Comparison of ENCODE assay signal across 11 cellular contexts in genomic region chr1:63321061-63321787, GRCh38. TPM values are rescaled to one million over a fixed set of nuclear protein-coding genes. Genes with fewer than 3 reads are reported as not detected.
DNase-seq lines count a peak whose midpoint lies in the region; ATAC-seq and TF ChIP-seq lines count a peak whose summit lies in the region.
"Had no signal": no experiment of that assay in that cellular context is flagged by ENCODE, and none has a peak within 500 bp of the region (broad histone marks: within the 10 kb centered on the region; RNA-seq: fewer than 3 reads in every experiment).

No MANE protein-coding gene starts in this region.

- CTCF ChIA-PET in T-cell (lab: Charles Lee), result interaction anchor here in 1 of 2 donors (0.6 kb wide), 1 partner anchor 169 kb away, joined by 3 read pairs; no protein-coding TSS in a partner anchor

- TF ChIP-seq POLR2A in esophagus muscularis mucosa (IDR thresholded peaks at IDR 0.05; ENCODE audit: low read depth), result no peak
- TF ChIP-seq POLR2A in adrenal gland (IDR thresholded peaks at IDR 0.05), result no peak

- H3K36me3 ChIP-seq in esophagus muscularis mucosa, result no peaks in the 10 kb centered on the region
- H3K36me3 ChIP-seq in trophoblast cell (ENCODE audit: control insufficient read depth in 1 of 2, insufficient read depth in 2 of 2, low read length in 2 of 2), result no peaks in the 10 kb centered on the region
- no peaks in the 10 kb centered on the region for H3K36me3 ChIP-seq in adrenal gland (replicated peaks in 1 of 2)

- intact Hi-C loops in esophagus muscularis mucosa (cut with DNase I) (loop anchor here (10.0 kb wide), 1 partner anchor 214 kb away; no protein-coding TSS in a partner anchor), adrenal gland (cut with DNase I) (no loop called here)

- peaks cover 6 to 14% (median 6%) of the 10 kb centered on the region in 3 donors for H3K9me3 Mint-ChIP-seq in T-cell

- POLR2A ChIA-PET in T-cell (lab: Charles Lee), result no interaction called here

- H3K9me3 ChIP-seq in esophagus muscularis mucosa, result peaks cover 0 to 4% (median 0%) of the 10 kb centered on the region in 4 donors
- H3K9me3 ChIP-seq in trophoblast cell (ENCODE audit: insufficient read depth, low read depth, low read length), result peaks cover 5% of the 10 kb centered on the region
- no peaks in the 10 kb centered on the region for H3K9me3 ChIP-seq in adrenal gland (replicated peaks in 1 of 3)
- H3K9me3 ChIP-seq: heart right ventricle had no signal

- peaks cover 38 to 45% (median 40%) of the 10 kb centered on the region in 3 donors for H3K4me1 Mint-ChIP-seq in T-cell

- ATAC-seq in T-cell (replicated peaks in 1 of 4), result no peak
- no peak for ATAC-seq in HG03442 (IDR thresholded peaks at IDR 0.05; ENCODE audit: unreplicated experiment)
- no peak for ATAC-seq in HG03159 (IDR thresholded peaks at IDR 0.05; ENCODE audit: unreplicated experiment)
- ATAC-seq: Right ventricle myocardium inferior had no signal

- peaks cover 15% of the 10 kb centered on the region for H3K36me3 Mint-ChIP-seq in T-cell

- no peak overlapping the region for H3K4me2 ChIP-seq in trophoblast cell (ENCODE audit: low read length)

- no peak overlapping the region for H2BK120ac ChIP-seq in trophoblast cell (ENCODE audit: insufficient read depth, low read length, poor library complexity)

- H3K14ac ChIP-seq in trophoblast cell (ENCODE audit: low read length), result no peak overlapping the region

- H3K4me3 ChIP-seq in esophagus muscularis mucosa (peak overlapping the region; percentile 52 to 71 (median 60)), trophoblast cell (ENCODE audit: low read depth, low read length) (peak overlapping the region; percentile 23), adrenal gland (no peak overlapping the region)

- no peak overlapping the region for H3K18ac ChIP-seq in trophoblast cell (ENCODE audit: low read length)

- no peak overlapping the region for H2AFZ ChIP-seq in trophoblast cell (ENCODE audit: insufficient read depth, low read length, poor library complexity)

- no peaks in the 10 kb centered on the region for H3K79me2 ChIP-seq in trophoblast cell (ENCODE audit: control insufficient read depth, insufficient read depth, low read length, poor library complexity)

- TF ChIP-seq CTCF in GM13977 (IDR thresholded peaks at IDR 0.05; ENCODE audit: extremely low read depth, insufficient read depth, missing control alignments), result no peak
- TF ChIP-seq CTCF in esophagus muscularis mucosa (IDR thresholded peaks at IDR 0.05), result no peak
- no peak for TF ChIP-seq CTCF in adrenal gland (IDR thresholded peaks at IDR 0.05)

- H3K4me3 Mint-ChIP-seq in T-cell, result peak overlapping the region; percentile 67 to 74 (median 72)

- H3K4me1 ChIP-seq in esophagus muscularis mucosa, result peaks cover 29 to 72% (median 52%) of the 10 kb centered on the region in 4 donors
- H3K4me1 ChIP-seq in trophoblast cell (ENCODE audit: control insufficient read depth in 1 of 2, insufficient read depth in 2 of 2, low read length in 2 of 2), result peaks cover 17 to 21% of the 10 kb centered on the region in 2 experiments
- peaks cover 9 to 23% of the 10 kb centered on the region in 2 donors for H3K4me1 ChIP-seq in adrenal gland (replicated peaks in 1 of 2)

- no peak for TF ChIP-seq EP300 in esophagus muscularis mucosa (IDR thresholded peaks at IDR 0.05)

- peak overlapping the region; percentile 61 to 79 for H3K27ac Mint-ChIP-seq in T-cell

- H3K23ac ChIP-seq in trophoblast cell (ENCODE audit: low read length), result no peak overlapping the region

- H3K27me3 ChIP-seq in esophagus muscularis mucosa (peaks cover 49 to 100% (median 87%) of the 10 kb centered on the region in 4 donors), trophoblast cell (ENCODE audit: insufficient read depth, low read length) (peaks cover 75% of the 10 kb centered on the region), adrenal gland (peaks cover 100% of the 10 kb centered on the region)

- in situ Hi-C loops in GM13977 (cut with MboI; ENCODE audit: low pct_unique_long_range_greater_than_20kb, low sequenced_read_pairs, unreplicated experiment), result no loop called here

- no peak overlapping the region for H4K8ac ChIP-seq in trophoblast cell (ENCODE audit: low read depth, low read length)

- no peaks in the 10 kb centered on the region for H3K79me1 ChIP-seq in trophoblast cell (ENCODE audit: low read length)

- no peak overlapping the region for H2AK5ac ChIP-seq in trophoblast cell (ENCODE audit: low read length)

- peak overlapping the region in 2 of 4 donors; percentile 2 to 37 for H3K27ac ChIP-seq in esophagus muscularis mucosa (replicated peaks in 1 of 4)
- H3K27ac ChIP-seq in trophoblast cell (ENCODE audit: low read depth, low read length), result no peak overlapping the region
- H3K27ac ChIP-seq in adrenal gland, result no peak overlapping the region

- H4K12ac ChIP-seq in trophoblast cell (ENCODE audit: low read depth, low read length), result no peak overlapping the region

- H4K91ac ChIP-seq in trophoblast cell (ENCODE audit: low read depth, low read length), result no peak overlapping the region

- no peak overlapping the region for H2BK5ac ChIP-seq in trophoblast cell (ENCODE audit: low read depth, low read length, poor library complexity)

- H2BK12ac ChIP-seq in trophoblast cell (ENCODE audit: low read length), result no peak overlapping the region

- H3K27me3 Mint-ChIP-seq in T-cell, result peaks cover 49 to 68% of the 10 kb centered on the region in 2 donors

- H3K4ac ChIP-seq in trophoblast cell (ENCODE audit: low read depth, low read length), result no peak overlapping the region

- no peak overlapping the region for H3K9ac ChIP-seq in trophoblast cell (ENCODE audit: low read length)

- 18% methylated on average over 39 of the region's 39 CpGs for WGBS in esophagus muscularis mucosa
- WGBS in trophoblast cell (ENCODE audit: extremely low coverage, insufficient coverage, insufficient read length), result no CpG with 5 or more reads among the region's 39 CpGs
- WGBS in adrenal gland, 4 donors, result 19 to 24% (median 22%) methylated on average over 34 to 39 of the region's 39 CpGs

- peak; percentile 18 for DNase-seq in GM13977 (ENCODE audit: low spot score)
- DNase-seq in T-cell, result peak in 1 of 34 experiments; percentile 2
- peak; percentile 68 for DNase-seq in esophagus muscularis mucosa (ENCODE audit: extremely low spot score)
- no peak for DNase-seq in trophoblast cell
- no peak for DNase-seq in adrenal gland
- DNase-seq: heart right ventricle; stimulated activated CD4-positive, alpha-beta T cell treated with anti-CD3 and anti-CD28 coated beads, Interleukin-1b, Interleukin-23, amount 100 ng/mL, for 48 hours had no signal

RNA-seq across cellular contexts. Expression of gene FOXD3, which starts 1.1 kb away (rescaled TPM):
- total RNA-seq in T-cell, result not detected
- total RNA-seq in esophagus muscularis mucosa, result 1 to 10 TPM; 1.2 to 7.0 (median 4.4) TPM
- not detected in 2 replicates for polyA plus RNA-seq in trophoblast cell (2013)
- 1 to 10 TPM in 1 of 8 donors, under 1 TPM in 2, not detected in 5; 0.11 to 1.2 (median 0.63) TPM for total RNA-seq in adrenal gland
- polyA plus RNA-seq in adrenal gland, result under 1 TPM; 0.11 to 0.61 (median 0.24) TPM
- total RNA-seq: chondrocyte had no signal

RNA-seq across cellular contexts. Expression of gene ALG6, which starts 46.2 kb away (rescaled TPM):
- total RNA-seq in T-cell (10 to 100 TPM; 17.5 to 25.2 (median 22.2) TPM), esophagus muscularis mucosa (10 to 100 TPM in 1 of 4 donors, 1 to 10 TPM in 3; 3.6 to 10.7 (median 4.9) TPM), adrenal gland (10 to 100 TPM in 6 of 8 donors, 1 to 10 TPM in 2; 7.8 to 29.3 (median 11.0) TPM)
- 7.3 and 7.6 TPM in 2 replicates for polyA plus RNA-seq in trophoblast cell (2013)
- polyA plus RNA-seq in adrenal gland, result 10 to 100 TPM; 10.3 to 20.4 (median 14.6) TPM

Comparison
In these comparisons a context has a peak if more than half of its experiments do, and no peak if none do; other contexts are left out.
1. DNase-seq: peak in GM13977 (single experiment) and esophagus muscularis mucosa (single experiment); none in trophoblast cell (0 of 2) and adrenal gland (0 of 7).
2. H3K4me3 ChIP-seq: peak in esophagus muscularis mucosa (4 of 4) and trophoblast cell (single experiment); none in adrenal gland (0 of 4).